In the genomic region with DNA sequence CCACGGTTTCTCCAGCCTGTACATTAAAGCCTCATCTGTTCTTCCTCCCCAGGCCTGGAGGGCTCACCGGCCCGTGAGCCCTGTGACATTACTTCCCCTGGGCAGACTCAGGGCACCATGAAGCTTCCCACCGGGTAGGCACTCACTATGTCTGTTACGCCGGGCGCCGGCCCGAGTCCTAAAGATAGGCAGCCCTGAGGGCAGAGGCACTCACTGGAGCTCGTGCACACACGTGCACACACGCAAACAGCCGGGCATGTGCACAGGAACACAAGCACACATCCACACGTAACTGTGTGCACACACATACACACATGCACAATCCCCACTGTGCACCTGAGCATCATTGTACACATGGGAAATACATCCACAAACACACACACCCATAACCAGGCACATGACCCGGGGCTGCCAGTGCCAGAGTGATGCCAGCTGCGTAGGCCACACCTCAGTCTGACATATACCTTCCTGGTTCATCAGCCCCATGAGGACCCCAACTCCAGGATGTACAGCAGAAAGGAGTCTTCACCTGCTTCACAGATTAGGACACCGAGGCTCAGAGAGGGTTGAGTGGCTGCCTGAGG, we compare ENCODE assay signal across 22 cellular contexts.
DNase-seq lines count a peak whose midpoint lies in the region; ATAC-seq and TF ChIP-seq lines count a peak whose summit lies in the region.
"Had no signal": no experiment of that assay in that cellular context is flagged by ENCODE, and none has a peak within 500 bp of the region (broad histone marks: within the 10 kb centered on the region; RNA-seq: fewer than 3 reads in every experiment).

No MANE protein-coding gene starts in this region.

- H3K4me1 ChIP-seq in upper lobe of right lung = no peaks in the 10 kb centered on the region
- H3K4me1 ChIP-seq: Caco-2, tibial nerve had no signal

- H3K4me1 Mint-ChIP-seq in activated naive CD8-positive, alpha-beta T cell treated with anti-CD3 and anti-CD28 coated beads, Interleukin-2, amount 10 ng/mL, durations not matched to agents 7 days and 5 days = no peaks in the 10 kb centered on the region
- no peaks in the 10 kb centered on the region for H3K4me1 Mint-ChIP-seq in activated naive CD8-positive, alpha-beta T cell treated with anti-CD3 and anti-CD28 coated beads, Interleukin-2, amount 50 U/mL, for 24 hours
- H3K4me1 Mint-ChIP-seq in chondrocyte (ENCODE audit: low read depth) = no peaks in the 10 kb centered on the region
- no peaks in the 10 kb centered on the region for H3K4me1 Mint-ChIP-seq in nephron progenitor cell
- no peaks in the 10 kb centered on the region for H3K4me1 Mint-ChIP-seq in progenitor cell of endocrine pancreas (ENCODE audit: low read depth)
- H3K4me1 Mint-ChIP-seq: B cell had no signal

- no peak overlapping the region for H3K4me3 ChIP-seq in upper lobe of right lung
- H3K4me3 ChIP-seq: GM23338, tibial nerve had no signal

- POLR2A ChIA-PET in activated naive CD8-positive, alpha-beta T cell treated with anti-CD3 and anti-CD28 coated beads, Interleukin-2, amount 10 ng/mL, durations not matched to agents 7 days and 5 days (lab: Charles Lee) = no interaction called here

- intact Hi-C loops in upper lobe of right lung (cut with DNase I) = no loop called here

- H3K4me3 Mint-ChIP-seq in activated naive CD8-positive, alpha-beta T cell treated with anti-CD3 and anti-CD28 coated beads, Interleukin-2, amount 10 ng/mL, durations not matched to agents 7 days and 5 days = no peak overlapping the region
- H3K4me3 Mint-ChIP-seq in activated naive CD8-positive, alpha-beta T cell treated with anti-CD3 and anti-CD28 coated beads, Interleukin-2, amount 50 U/mL, for 24 hours = no peak overlapping the region
- H3K4me3 Mint-ChIP-seq in chondrocyte (ENCODE audit: unreplicated experiment) (no peak overlapping the region), nephron progenitor cell (no peak overlapping the region), progenitor cell of endocrine pancreas (ENCODE audit: low read depth) (no peak overlapping the region)
- H3K4me3 Mint-ChIP-seq: activated T-cell treated with anti-CD3 and anti-CD28 coated beads, Interleukin-2, amount 50 U/mL, for 24 hours; B cell; GM23338; stimulated activated naive CD8-positive, alpha-beta T cell treated with anti-CD3 and anti-CD28 coated beads, Interleukin-15, Interleukin-2, amounts not matched to agents 100 ng/mL and 50 ng/mL, for 24 hours had no signal

- no peaks in the 10 kb centered on the region for H3K9me3 ChIP-seq in upper lobe of right lung
- H3K9me3 ChIP-seq: Caco-2, tibial nerve had no signal

- peak; percentile 23 for DNase-seq in activated naive CD8-positive, alpha-beta T cell treated with anti-CD3 and anti-CD28 coated beads, Interleukin-2, amount 10 ng/mL, durations not matched to agents 7 days and 5 days
- DNase-seq in activated naive CD8-positive, alpha-beta T cell treated with anti-CD3 and anti-CD28 coated beads, Interleukin-2, amount 50 U/mL, for 24 hours = no peak
- DNase-seq in chondrocyte (ENCODE audit: low spot score) (peak; percentile 79), nephron progenitor cell (peak; percentile 0), upper lobe of right lung (peak; percentile 55), kidney glomerular epithelial cell (lab: John Stamatoyannopoulos, UW) (no peak), progenitor cell of endocrine pancreas (ENCODE audit: low spot score, unreplicated experiment) (no peak)
- DNase-seq: activated CD4-positive, CD25-positive, alpha-beta regulatory T cell treated with anti-CD3 and anti-CD28 coated beads, Interleukin-2, amount 50 U/mL, for 72 hours; activated naive CD4-positive, alpha-beta T cell; activated T-cell treated with anti-CD3 and anti-CD28 coated beads, Interleukin-2, amount 50 U/mL, for 24 hours; amygdala; DMS79; NCI-H146; NCI-H2171; NCI-H69; occipital lobe had no signal

- no peak overlapping the region for H3K27ac ChIP-seq in upper lobe of right lung
- H3K27ac ChIP-seq: tibial nerve had no signal

- peaks cover 21% of the 10 kb centered on the region for H3K27me3 ChIP-seq in upper lobe of right lung

- no peaks in the 10 kb centered on the region for H3K36me3 ChIP-seq in upper lobe of right lung
- H3K36me3 ChIP-seq: tibial nerve had no signal

- TF ChIP-seq CTCF in chondrocyte (IDR thresholded peaks at IDR 0.05) (no peak), nephron progenitor cell (IDR thresholded peaks at IDR 0.05) (no peak), upper lobe of right lung (IDR thresholded peaks at IDR 0.05) (no peak), progenitor cell of endocrine pancreas (IDR thresholded peaks at IDR 0.05; ENCODE audit: unreplicated experiment) (no peak)

- no peaks in the 10 kb centered on the region for H3K36me3 Mint-ChIP-seq in activated naive CD8-positive, alpha-beta T cell treated with anti-CD3 and anti-CD28 coated beads, Interleukin-2, amount 10 ng/mL, durations not matched to agents 7 days and 5 days
- no peaks in the 10 kb centered on the region for H3K36me3 Mint-ChIP-seq in activated naive CD8-positive, alpha-beta T cell treated with anti-CD3 and anti-CD28 coated beads, Interleukin-2, amount 50 U/mL, for 24 hours (ENCODE audit: low read depth)
- peaks cover under 1% of the 10 kb centered on the region for H3K36me3 Mint-ChIP-seq in chondrocyte (ENCODE audit: low read depth)
- no peaks in the 10 kb centered on the region for H3K36me3 Mint-ChIP-seq in nephron progenitor cell (ENCODE audit: low read depth)
- H3K36me3 Mint-ChIP-seq in progenitor cell of endocrine pancreas (ENCODE audit: insufficient read depth) = no peaks in the 10 kb centered on the region

- H3K27me3 Mint-ChIP-seq in activated naive CD8-positive, alpha-beta T cell treated with anti-CD3 and anti-CD28 coated beads, Interleukin-2, amount 10 ng/mL, durations not matched to agents 7 days and 5 days = peaks cover 2% of the 10 kb centered on the region
- peaks cover 3% of the 10 kb centered on the region for H3K27me3 Mint-ChIP-seq in activated naive CD8-positive, alpha-beta T cell treated with anti-CD3 and anti-CD28 coated beads, Interleukin-2, amount 50 U/mL, for 24 hours
- peaks cover 16% of the 10 kb centered on the region for H3K27me3 Mint-ChIP-seq in chondrocyte (ENCODE audit: low read depth)
- peaks cover 34% of the 10 kb centered on the region for H3K27me3 Mint-ChIP-seq in nephron progenitor cell (ENCODE audit: low read depth, poor library complexity)
- peaks cover 19% of the 10 kb centered on the region for H3K27me3 Mint-ChIP-seq in progenitor cell of endocrine pancreas

- H3K27ac Mint-ChIP-seq in activated naive CD8-positive, alpha-beta T cell treated with anti-CD3 and anti-CD28 coated beads, Interleukin-2, amount 10 ng/mL, durations not matched to agents 7 days and 5 days = no peak overlapping the region
- H3K27ac Mint-ChIP-seq in activated naive CD8-positive, alpha-beta T cell treated with anti-CD3 and anti-CD28 coated beads, Interleukin-2, amount 50 U/mL, for 24 hours = no peak overlapping the region
- no peak overlapping the region for H3K27ac Mint-ChIP-seq in chondrocyte (ENCODE audit: unreplicated experiment)
- H3K27ac Mint-ChIP-seq in nephron progenitor cell = no peak overlapping the region
- no peak overlapping the region for H3K27ac Mint-ChIP-seq in progenitor cell of endocrine pancreas
- H3K27ac Mint-ChIP-seq: activated T-cell treated with anti-CD3 and anti-CD28 coated beads, Interleukin-2, amount 50 U/mL, for 24 hours; B cell; GM23338; stimulated activated naive CD8-positive, alpha-beta T cell treated with anti-CD3 and anti-CD28 coated beads, Interleukin-15, Interleukin-2, amounts not matched to agents 100 ng/mL and 50 ng/mL, for 24 hours had no signal

- no peak for ATAC-seq in activated naive CD8-positive, alpha-beta T cell treated with anti-CD3 and anti-CD28 coated beads, Interleukin-2, amount 10 ng/mL, durations not matched to agents 7 days and 5 days (ENCODE audit: low read depth)
- no peak for ATAC-seq in activated naive CD8-positive, alpha-beta T cell treated with anti-CD3 and anti-CD28 coated beads, Interleukin-2, amount 50 U/mL, for 24 hours
- ATAC-seq in upper lobe of right lung (no peak), HG02571 (IDR thresholded peaks at IDR 0.05; ENCODE audit: unreplicated experiment) (no peak)
- ATAC-seq: GM23338 had no signal

- H3K9me3 Mint-ChIP-seq in activated naive CD8-positive, alpha-beta T cell treated with anti-CD3 and anti-CD28 coated beads, Interleukin-2, amount 10 ng/mL, durations not matched to agents 7 days and 5 days = no peaks in the 10 kb centered on the region
- no peaks in the 10 kb centered on the region for H3K9me3 Mint-ChIP-seq in activated naive CD8-positive, alpha-beta T cell treated with anti-CD3 and anti-CD28 coated beads, Interleukin-2, amount 50 U/mL, for 24 hours
- H3K9me3 Mint-ChIP-seq in chondrocyte (ENCODE audit: low read depth) (no peaks in the 10 kb centered on the region), nephron progenitor cell (no peaks in the 10 kb centered on the region), progenitor cell of endocrine pancreas (ENCODE audit: low read depth) (no peaks in the 10 kb centered on the region)
- H3K9me3 Mint-ChIP-seq: activated T-cell treated with anti-CD3 and anti-CD28 coated beads, Interleukin-2, amount 50 U/mL, for 24 hours; GM23338; stimulated activated naive CD8-positive, alpha-beta T cell treated with anti-CD3 and anti-CD28 coated beads, Interleukin-15, Interleukin-2, amounts not matched to agents 100 ng/mL and 50 ng/mL, for 24 hours had no signal

Comparison
In these comparisons a context has a peak if more than half of its experiments do, and no peak if none do; other contexts are left out.
1. DNase-seq: peak in activated naive CD8-positive, alpha-beta T cell treated with anti-CD3 and anti-CD28 coated beads, Interleukin-2, amount 10 ng/mL, durations not matched to agents 7 days and 5 days (single experiment), chondrocyte (single experiment), nephron progenitor cell (single experiment) and upper lobe of right lung (single experiment); none in activated naive CD8-positive, alpha-beta T cell treated with anti-CD3 and anti-CD28 coated beads, Interleukin-2, amount 50 U/mL, for 24 hours (single experiment), kidney glomerular epithelial cell (single experiment) and progenitor cell of endocrine pancreas (single experiment).